In the genomic region with DNA sequence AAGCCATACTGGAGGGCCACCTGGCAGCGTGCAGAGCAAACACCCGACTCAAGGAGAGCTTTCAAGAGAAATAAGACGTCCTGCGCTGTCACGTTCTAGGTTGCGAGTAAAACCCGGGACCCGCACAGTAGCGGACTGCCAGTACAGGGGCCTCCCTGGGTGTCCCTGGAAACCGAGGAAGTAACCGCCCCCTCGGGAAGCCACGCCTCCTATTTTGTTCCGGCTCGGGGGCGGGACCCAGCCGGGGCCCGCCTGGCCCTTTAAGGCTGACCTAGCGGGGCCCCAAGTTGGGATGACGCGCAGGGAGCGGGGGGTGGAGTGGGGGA, we compare ENCODE assay signal across 8 cellular contexts. TPM values are rescaled to one million over a fixed set of nuclear protein-coding genes. Genes with fewer than 3 reads are reported as not detected.
DNase-seq lines count a peak whose midpoint lies in the region; TF ChIP-seq lines count a peak whose summit lies in the region.

No MANE protein-coding gene starts in this region.

- DNase-seq in GM06990 (ENCODE audit: extremely low read depth, insufficient read length) (peak; percentile 94), HEK293T (ENCODE audit: extremely low spot score) (peak; percentile 92), NAMALWA (ENCODE audit: low spot score) (peak; percentile 91), SKM-1 treated with dmso at 0.1 percent for 144 hours (lab: John Stamatoyannopoulos, UW; ENCODE audit: unreplicated experiment) (peak; percentile 89), cardiac muscle cell (ENCODE audit: low read depth in 1 of 2, low spot score in 1 of 2) (peak; percentile 91 to 94), pons (ENCODE audit: low spot score) (peak; percentile 91), type B pancreatic cell (ENCODE audit: extremely low spot score, unreplicated experiment) (peak; percentile 94)
- peak; percentile 96 for DNase-seq in activated naive CD8-positive, alpha-beta T cell treated with anti-CD3 and anti-CD28 coated beads for 36 hours

- CTCF ChIA-PET in HEK293T (lab: Yijun Ruan, JAX) = interaction anchor here (0.8 to 5.5 kb wide), 17 partner anchors 16 to 818 kb away, joined by 3 to 44 read pairs (median 7); a partner anchor contains a TSS

- H3K4me3 Mint-ChIP-seq in activated naive CD8-positive, alpha-beta T cell treated with anti-CD3 and anti-CD28 coated beads for 36 hours = peak overlapping the region; percentile 92
- H3K4me3 Mint-ChIP-seq in type B pancreatic cell = peak overlapping the region; percentile 87

- H3K36me3 ChIP-seq in GM06990 (ENCODE audit: control insufficient read depth, insufficient read depth, low read length) (no peaks in the 10 kb centered on the region), cardiac muscle cell (no peaks in the 10 kb centered on the region)

- POLR2A ChIA-PET in HEK293T (lab: Yijun Ruan, JAX) = interaction anchor here (0.6 to 3.6 kb wide), 12 partner anchors 11 to 777 kb away, joined by 3 to 12 read pairs (median 4); a partner anchor contains a TSS

- peaks cover 15% of the 10 kb centered on the region for H3K4me1 ChIP-seq in cardiac muscle cell (ENCODE audit: low read depth)

- peaks cover 9% of the 10 kb centered on the region for H3K27me3 Mint-ChIP-seq in activated naive CD8-positive, alpha-beta T cell treated with anti-CD3 and anti-CD28 coated beads for 36 hours
- peaks cover 15% of the 10 kb centered on the region for H3K27me3 Mint-ChIP-seq in type B pancreatic cell

- peaks cover 61% of the 10 kb centered on the region for H3K4me1 Mint-ChIP-seq in activated naive CD8-positive, alpha-beta T cell treated with anti-CD3 and anti-CD28 coated beads for 36 hours
- peaks cover 36% of the 10 kb centered on the region for H3K4me1 Mint-ChIP-seq in type B pancreatic cell (ENCODE audit: unreplicated experiment)

- H3K4me3 ChIP-seq in GM06990 (replicated peaks; ENCODE audit: low read depth, low read length) (peak overlapping the region; percentile 68), cardiac muscle cell (peak overlapping the region; percentile 81)

- no peaks in the 10 kb centered on the region for H3K9me3 ChIP-seq in cardiac muscle cell (ENCODE audit: low read depth)

- peak overlapping the region; percentile 95 for H3K27ac Mint-ChIP-seq in activated naive CD8-positive, alpha-beta T cell treated with anti-CD3 and anti-CD28 coated beads for 36 hours
- peak overlapping the region; percentile 92 for H3K27ac Mint-ChIP-seq in type B pancreatic cell

- H3K27me3 ChIP-seq in GM06990 (replicated peaks; ENCODE audit: control insufficient read depth, insufficient read depth, low read length) (no peaks in the 10 kb centered on the region), cardiac muscle cell (no peaks in the 10 kb centered on the region)

- TF ChIP-seq CTCF in GM06990 (IDR thresholded peaks at IDR 0.05; ENCODE audit: insufficient read depth, low read length, poor library complexity, severe bottlenecking) (no peak), cardiac muscle cell (IDR thresholded peaks at IDR 0.05; ENCODE audit: low read depth, low read length) (no peak), type B pancreatic cell (conservative IDR thresholded peaks at IDR 0.05) (no peak)

- H3K9me3 Mint-ChIP-seq in activated naive CD8-positive, alpha-beta T cell treated with anti-CD3 and anti-CD28 coated beads for 36 hours = no peaks in the 10 kb centered on the region
- no peaks in the 10 kb centered on the region for H3K9me3 Mint-ChIP-seq in type B pancreatic cell

- H3K27ac ChIP-seq in cardiac muscle cell = no peak overlapping the region

- peaks cover 66% of the 10 kb centered on the region for H3K36me3 Mint-ChIP-seq in activated naive CD8-positive, alpha-beta T cell treated with anti-CD3 and anti-CD28 coated beads for 36 hours
- H3K36me3 Mint-ChIP-seq in type B pancreatic cell = peaks cover 6% of the 10 kb centered on the region

TF ChIP-seq in HEK293T, 16 proteins besides CTCF, POLR2A, EP300 and RAD21:
- no peak for TF ChIP-seq L3MBTL2 (conservative IDR thresholded peaks at IDR 0.05)

RNA-seq across cellular contexts. Expression of a gene that starts 0.2 kb away (rescaled TPM):
- 100 to 1,000 TPM; 166 to 171 TPM for total RNA-seq in activated naive CD8-positive, alpha-beta T cell treated with anti-CD3 and anti-CD28 coated beads for 36 hours
- 88.2 and 94.7 TPM in 2 replicates for total RNA-seq in cardiac muscle cell
- 77.3 and 94.2 TPM in 2 replicates for polyA plus RNA-seq in cardiac muscle cell
- total RNA-seq in type B pancreatic cell (ENCODE audit: low replicate concordance) = 40.3 and 47.0 TPM in 2 replicates

RNA-seq across cellular contexts. Expression of a gene that starts 5.2 kb away (rescaled TPM):
- total RNA-seq in activated naive CD8-positive, alpha-beta T cell treated with anti-CD3 and anti-CD28 coated beads for 36 hours = 100 to 1,000 TPM; 192 to 193 TPM
- total RNA-seq in cardiac muscle cell (6.9 and 8.2 TPM in 2 replicates), type B pancreatic cell (ENCODE audit: low replicate concordance) (4.1 and 7.0 TPM in 2 replicates)
- 6.4 and 11.7 TPM in 2 replicates for polyA plus RNA-seq in cardiac muscle cell

RNA-seq across cellular contexts. Expression of a gene that starts 47.4 kb away (rescaled TPM):
- total RNA-seq in activated naive CD8-positive, alpha-beta T cell treated with anti-CD3 and anti-CD28 coated beads for 36 hours = 10 to 100 TPM; 59.8 to 64.7 TPM
- total RNA-seq in cardiac muscle cell = 13.8 and 23.3 TPM in 2 replicates
- 33.9 and 37.4 TPM in 2 replicates for polyA plus RNA-seq in cardiac muscle cell
- 20.2 and 29.9 TPM in 2 replicates for total RNA-seq in type B pancreatic cell (ENCODE audit: low replicate concordance)

RNA-seq across cellular contexts. Expression of a gene that starts 49.2 kb away (rescaled TPM):
- 10 to 100 TPM; 15.9 to 17.1 TPM for total RNA-seq in activated naive CD8-positive, alpha-beta T cell treated with anti-CD3 and anti-CD28 coated beads for 36 hours
- total RNA-seq in cardiac muscle cell (34.1 and 39.4 TPM in 2 replicates), type B pancreatic cell (ENCODE audit: low replicate concordance) (1.9 and 11.9 TPM in 2 replicates)
- polyA plus RNA-seq in cardiac muscle cell = 33.6 and 37.0 TPM in 2 replicates

RNA-seq across cellular contexts. Expression of a gene that starts 58.0 kb away (rescaled TPM):
- total RNA-seq in activated naive CD8-positive, alpha-beta T cell treated with anti-CD3 and anti-CD28 coated beads for 36 hours = 1 to 10 TPM; 1.9 to 2.1 TPM
- total RNA-seq in cardiac muscle cell (0.42 and 1.3 TPM in 2 replicates), type B pancreatic cell (ENCODE audit: low replicate concordance) (5.9 and 15.4 TPM in 2 replicates)
- 0.56 and 0.94 TPM in 2 replicates for polyA plus RNA-seq in cardiac muscle cell

Comparison
In these comparisons a context has a peak if more than half of its experiments do, and no peak if none do; other contexts are left out.
1. RNA of a gene that starts 5.2 kb away (total RNA-seq): 192 to 193 TPM in activated naive CD8-positive, alpha-beta T cell treated with anti-CD3 and anti-CD28 coated beads for 36 hours; 6.9 to 8.2 TPM in cardiac muscle cell and 4.1 to 7.0 TPM in type B pancreatic cell; every median in the first group is over 10 times any median in the second.
2. Peak in every context shown above with its lines, with median percentiles within 50 percentile points of each other: DNase-seq.